Comparison of ENCODE assay signal across 8 cellular contexts in the genomic region with DNA sequence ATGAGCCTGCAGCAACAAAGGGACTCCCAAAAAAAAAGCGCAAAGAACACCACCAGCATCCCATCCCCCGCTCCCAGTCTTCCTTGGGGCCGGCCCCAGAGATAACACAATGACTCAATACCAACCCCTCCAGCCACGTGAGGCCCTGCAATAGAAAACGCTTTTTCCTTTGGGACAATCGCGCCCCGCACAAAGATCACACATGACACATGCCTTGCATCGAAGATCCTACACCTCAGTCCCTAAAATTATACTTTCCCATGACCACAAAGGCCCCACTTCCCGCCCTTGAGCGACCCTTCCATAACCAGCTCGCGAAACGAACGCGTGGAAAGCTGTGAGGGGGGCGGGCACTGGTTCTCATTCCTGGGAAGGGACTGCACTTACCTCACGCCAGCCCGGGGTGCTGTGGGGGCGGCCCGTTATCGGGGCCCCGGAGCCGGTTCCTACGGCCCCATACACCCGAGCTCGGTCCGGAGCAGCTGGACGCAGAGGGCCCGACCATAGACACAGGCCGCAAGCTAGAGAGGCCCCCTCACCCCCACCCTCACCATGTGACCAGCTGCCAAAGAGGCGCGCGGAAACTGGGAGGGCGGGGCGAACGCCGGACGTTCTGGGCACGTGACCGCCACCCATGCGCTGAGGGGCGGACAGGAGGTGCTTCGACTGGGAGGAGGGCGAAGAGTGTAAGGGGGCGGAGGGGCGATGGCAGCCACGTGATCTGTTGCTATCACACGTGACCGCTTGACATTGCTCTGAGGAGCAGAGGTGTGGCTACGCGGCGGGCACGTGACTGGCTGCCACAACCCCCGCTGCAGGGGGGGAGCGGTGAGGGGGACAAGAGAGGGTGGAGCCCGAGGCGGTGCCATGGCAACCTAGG. TPM values are rescaled to one million over a fixed set of nuclear protein-coding genes. Genes with fewer than 3 reads are reported as not detected.
DNase-seq lines count a peak whose midpoint lies in the region; ATAC-seq and TF ChIP-seq lines count a peak whose summit lies in the region.

Gene CDK4 (minus strand): TSS at position 523 of the 880 bp plus-strand sequence. CDS start 593 bp downstream, outside the sequence.

- peak within 1 kb of the TSS; percentile 84 for H3K4me3 ChIP-seq in AG10803 (ENCODE audit: low read length)

- peak; percentile 100 for DNase-seq in AG10803 (ENCODE audit: low read depth)
- DNase-seq in NCI-H460 (ENCODE audit: extremely low read depth, low read depth): peak; percentile 99
- peak; percentile 96 for DNase-seq in activated CD4-positive, CD25-positive, alpha-beta regulatory T cell treated with anti-CD3 and anti-CD28 coated beads, Interleukin-2, amount 50 U/mL, for 72 hours
- DNase-seq in cerebellar nuclear complex (lab: John Stamatoyannopoulos, UW): peak; percentile 99 to 100
- DNase-seq in islet precursor cell: peak; percentile 100
- DNase-seq in stimulated activated CD4-positive, alpha-beta T cell treated with anti-CD3 and anti-CD28 coated beads, Interleukin-12 subunit alpha, Interleukin-12 subunit beta, amount 100 ng/mL, for 48 hours (ENCODE audit: low read depth in 2 of 3, low spot score in 1 of 3): peak; percentile 94 to 99 (median 99)

- no peak for TF ChIP-seq CTCF in AG10803 (conservative IDR thresholded peaks at IDR 0.05; ENCODE audit: low read length)

- ATAC-seq in GM19043 (IDR thresholded peaks at IDR 0.05; ENCODE audit: low read depth, unreplicated experiment): peak; percentile 60
- ATAC-seq in HG03378 (IDR thresholded peaks at IDR 0.05; ENCODE audit: unreplicated experiment): peak; percentile 70

RNA-seq across cellular contexts. Expression of gene CDK4, which starts in this region (rescaled TPM):
- total RNA-seq in NCI-H460 (2014; rRNA removed; shearing (Covaris generic)): 115 and 116 TPM in 2 replicates
- 197 and 230 TPM in 2 replicates for polyA plus RNA-seq in NCI-H460 (2014; cell fraction: nucleus; rRNA removed)

Comparison
In these comparisons a context has a peak if more than half of its experiments do, and no peak if none do; other contexts are left out.
1. Peak in every context shown above with its lines: DNase-seq, ATAC-seq and H3K4me3 ChIP-seq.